Comparison of ENCODE assay signal across 7 cellular contexts in the genomic region with DNA sequence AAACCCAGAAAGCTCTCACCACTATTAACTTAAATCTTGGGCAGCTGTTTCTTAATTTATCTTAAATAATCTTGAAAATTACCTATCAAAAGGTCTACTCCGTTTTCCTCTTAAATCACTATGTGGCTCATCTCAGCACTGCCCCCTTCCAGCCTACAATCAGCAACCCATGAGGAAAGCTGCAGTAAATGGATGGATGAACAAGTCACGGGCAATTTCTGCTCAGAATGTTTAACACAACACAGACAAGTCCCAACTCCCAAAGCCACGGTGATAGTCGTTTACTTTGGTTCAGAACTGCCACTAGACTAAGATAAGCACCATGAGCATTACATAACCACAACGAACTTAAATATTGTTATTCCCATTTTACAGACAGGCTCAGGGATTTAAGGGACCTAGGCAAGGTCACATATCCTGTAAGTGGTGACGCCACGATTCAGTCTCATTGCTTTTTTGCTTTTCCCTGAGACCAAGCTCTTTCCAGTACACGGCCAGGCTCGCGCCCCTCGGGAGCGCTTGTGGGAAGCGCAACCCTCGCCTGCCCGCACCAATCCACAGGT. TPM values are rescaled to one million over a fixed set of nuclear protein-coding genes. Genes with fewer than 3 reads are reported as not detected.
DNase-seq lines count a peak whose midpoint lies in the region; ATAC-seq and TF ChIP-seq lines count a peak whose summit lies in the region.

No MANE protein-coding gene starts in this region.

- no peak overlapping the region for H2BK15ac ChIP-seq in H9 (ENCODE audit: low read depth, low read length)

- no peak overlapping the region for H3K56ac ChIP-seq in H9 (ENCODE audit: insufficient read length, low read depth, low read length)

- no peak overlapping the region for H3T11ph ChIP-seq in H9 (ENCODE audit: low read length)

- peak overlapping the region; percentile 8; the same call in 1 of the 2 replicates for H3K4ac ChIP-seq in H9 (ENCODE audit: low read depth, low read length)

- no peaks in the 10 kb centered on the region for H4K20me1 ChIP-seq in H9 (ENCODE audit: control insufficient read depth, insufficient read depth, insufficient read length)

- no peak overlapping the region for H2BK5ac ChIP-seq in H9 (ENCODE audit: insufficient read length, low read length)

- peak overlapping the region; percentile 16 for H3K18ac ChIP-seq in H9 (ENCODE audit: insufficient read length, low read depth, low read length)

- no peak overlapping the region for H2BK120ac ChIP-seq in H9 (ENCODE audit: low read depth, low read length, poor library complexity, severe bottlenecking)

- H3K4me2 ChIP-seq in H9 (ENCODE audit: insufficient read depth, insufficient read length, low read length) = peak overlapping the region; percentile 94

- no peaks in the 10 kb centered on the region for H3K23me2 ChIP-seq in H9 (ENCODE audit: insufficient read length, low read depth, low read length, poor library complexity, severe bottlenecking)

- H3K36me3 Mint-ChIP-seq in H9 (ENCODE audit: insufficient read depth in 1 of 3, low read depth in 3 of 3) = peaks cover 17 to 32% (median 30%) of the 10 kb centered on the region in 3 experiments
- peaks cover 4% of the 10 kb centered on the region for H3K36me3 Mint-ChIP-seq in endothelial cell (ENCODE audit: low read depth, unreplicated experiment)
- H3K36me3 Mint-ChIP-seq in natural killer cell = no peaks in the 10 kb centered on the region

- no peaks in the 10 kb centered on the region; a peak in 1 of 5 replicates for H3K9me3 Mint-ChIP-seq in H9
- no peaks in the 10 kb centered on the region for H3K9me3 Mint-ChIP-seq in endothelial cell (ENCODE audit: unreplicated experiment)
- no peaks in the 10 kb centered on the region for H3K9me3 Mint-ChIP-seq in natural killer cell

- H3K27ac Mint-ChIP-seq in H9 (peak overlapping the region; percentile 71 to 87 (median 87)), endothelial cell (ENCODE audit: unreplicated experiment) (peak overlapping the region; percentile 91), natural killer cell (peak overlapping the region; percentile 97 to 99)

- H3K9ac ChIP-seq in H9 (ENCODE audit: extremely low read depth, insufficient read length, low read length) = peak overlapping the region; percentile 94

- H3K4me1 Mint-ChIP-seq in H9 (peaks cover 14 to 28% of the 10 kb centered on the region in 2 experiments), endothelial cell (ENCODE audit: unreplicated experiment) (peaks cover 27% of the 10 kb centered on the region), natural killer cell (peaks cover 45 to 54% of the 10 kb centered on the region in 2 donors)

- H3K14ac ChIP-seq in H9 (ENCODE audit: insufficient read depth, low read length) = peak overlapping the region; percentile 55

- H2AFZ ChIP-seq in H9 (ENCODE audit: low read length) = no peak overlapping the region

- H4K5ac ChIP-seq in H9 (ENCODE audit: insufficient read length, low read depth, low read length) = no peak overlapping the region

- no peak overlapping the region for H2BK20ac ChIP-seq in H9 (ENCODE audit: low read depth, low read length, poor library complexity, severe bottlenecking)

- H3K27me3 Mint-ChIP-seq in H9 (ENCODE audit: low read depth) (no peaks in the 10 kb centered on the region; the same call in 1 of the 2 replicates), endothelial cell (ENCODE audit: unreplicated experiment) (peaks cover 16% of the 10 kb centered on the region), natural killer cell (ENCODE audit: low read depth in 2 of 2) (no peaks in the 10 kb centered on the region)

- no peak overlapping the region for H4K8ac ChIP-seq in H9 (replicated peaks; ENCODE audit: insufficient read length, low read depth, low read length)

- peak overlapping the region; percentile 87 to 97 for H3K4me3 Mint-ChIP-seq in H9
- H3K4me3 Mint-ChIP-seq in endothelial cell (ENCODE audit: unreplicated experiment) = peak overlapping the region; percentile 94
- peak overlapping the region; percentile 98 for H3K4me3 Mint-ChIP-seq in natural killer cell

- in situ Hi-C loops in G401 (cut with HindIII; ENCODE audit: low sequenced_read_pairs) = no loop called here

- H3K9me3 ChIP-seq in H9 (ENCODE audit: control insufficient read depth, low read depth, low read length) (no peaks in the 10 kb centered on the region), SJCRH30 (replicated peaks) (no peaks in the 10 kb centered on the region)

- H3K23ac ChIP-seq in H9 (ENCODE audit: insufficient read length, low read depth, low read length) = no peak overlapping the region

- TF ChIP-seq CTCF in H9 (conservative IDR thresholded peaks at IDR 0.05) (0 out of 3 replicates have a peak, but pooled peaks have one; percentile 16), endothelial cell (IDR thresholded peaks at IDR 0.05; ENCODE audit: unreplicated experiment) (no peak), natural killer cell (IDR thresholded peaks at IDR 0.05) (no peak)

- intact Hi-C loops in natural killer cell (cut with micrococcal nuclease) = loop anchor here (1.0 to 10.0 kb wide), 2 partner anchors 24 to 745 kb away; partner anchors contain the start of genes NFX1 and RIGI

- WGBS in H9 (ENCODE audit: extremely low coverage, insufficient read length, low lambda C conversion rate) = no CpG with 5 or more reads among the region's 15 CpGs

- no peaks in the 10 kb centered on the region for H3K79me1 ChIP-seq in H9 (ENCODE audit: insufficient read depth, low read depth, low read length, poor library complexity, severe bottlenecking)

- H4K91ac ChIP-seq in H9 (ENCODE audit: insufficient read length, low read depth, low read length) = no peak overlapping the region

- H3K4me1 ChIP-seq in H9 (ENCODE audit: insufficient read depth, low read length) (no peaks in the 10 kb centered on the region; the same call in 1 of the 2 replicates), SJCRH30 (no peaks in the 10 kb centered on the region; the same call in 1 of the 2 replicates)

- no peak overlapping the region for H2AK5ac ChIP-seq in H9 (ENCODE audit: insufficient read length, low read length)

- peak overlapping the region; percentile 87 for H3K4me3 ChIP-seq in SJCRH30

- H3K27me3 ChIP-seq in H9 (ENCODE audit: insufficient read depth, low read length) = no peaks in the 10 kb centered on the region
- no peaks in the 10 kb centered on the region for H3K27me3 ChIP-seq in SJCRH30

- peaks cover 33% of the 10 kb centered on the region for H3K79me2 ChIP-seq in H9 (ENCODE audit: insufficient read depth, low read length)

- no peaks in the 10 kb centered on the region for H3K36me3 ChIP-seq in SJCRH30

- H3K27ac ChIP-seq in H9 (ENCODE audit: insufficient read length, low read depth, low read length) = peak overlapping the region; percentile 17
- H3K27ac ChIP-seq in SJCRH30 = peak overlapping the region; percentile 93

- H2BK12ac ChIP-seq in H9 (ENCODE audit: insufficient read length, low read depth, low read length) = no peak overlapping the region

- peak; percentile 50 for DNase-seq in G401 (ENCODE audit: low spot score)
- no peak for DNase-seq in H9
- DNase-seq in SJCRH30 = peak in 1 of 2 experiments; percentile 27
- DNase-seq in endothelial cell (ENCODE audit: low spot score) = no peak
- DNase-seq in natural killer cell = no peak
- DNase-seq in COLO668 (lab: John Stamatoyannopoulos, UW; ENCODE audit: unreplicated experiment) = no peak

- ATAC-seq in natural killer cell (no peak), HG03571 (IDR thresholded peaks at IDR 0.05; ENCODE audit: unreplicated experiment) (no peak)

RNA-seq across cellular contexts. Expression of gene SMIM27, which starts 2.0 kb away (rescaled TPM):
- 7.7 and 10.9 TPM in 2 replicates for total RNA-seq in G401 (2014; rRNA removed; shearing (Covaris generic))
- 12.2 and 15.7 TPM in 2 replicates for total RNA-seq in H9 (2021)
- total RNA-seq in SJCRH30 (2014; rRNA removed; shearing (Covaris generic)) = 2.2 and 3.1 TPM in 2 replicates
- total RNA-seq in endothelial cell (ENCODE audit: unreplicated experiment) = 8.0 TPM
- total RNA-seq in natural killer cell = 10 to 100 TPM; 17.7 to 22.8 (median 18.0) TPM

RNA-seq across cellular contexts. Expression of gene TOPORS, which starts 2.3 kb away (rescaled TPM):
- total RNA-seq in G401 (2014; rRNA removed; shearing (Covaris generic)) = 16.7 and 19.6 TPM in 2 replicates
- total RNA-seq in H9 (2021) (30.2 and 31.9 TPM in 2 replicates), endothelial cell (ENCODE audit: unreplicated experiment) (20.7 TPM), natural killer cell (10 to 100 TPM; 27.5 to 30.4 (median 29.8) TPM)
- total RNA-seq in SJCRH30 (2014; rRNA removed; shearing (Covaris generic)) = 29.1 and 32.1 TPM in 2 replicates

RNA-seq across cellular contexts. Expression of gene NDUFB6, which starts 22.8 kb away (rescaled TPM):
- 124 and 133 TPM in 2 replicates for total RNA-seq in G401 (2014; rRNA removed; shearing (Covaris generic))
- 60.2 and 66.4 TPM in 2 replicates for total RNA-seq in H9 (2021)
- total RNA-seq in SJCRH30 (2014; rRNA removed; shearing (Covaris generic)) = 73.1 and 75.1 TPM in 2 replicates
- 36.8 TPM for total RNA-seq in endothelial cell (ENCODE audit: unreplicated experiment)
- 10 to 100 TPM; 12.6 to 14.6 (median 13.3) TPM for total RNA-seq in natural killer cell

RNA-seq across cellular contexts. Expression of gene RIGI, which starts 24.1 kb away (rescaled TPM):
- 4.0 and 6.3 TPM in 2 replicates for total RNA-seq in G401 (2014; rRNA removed; shearing (Covaris generic))
- total RNA-seq in H9 (2021) (4.1 TPM in 2 replicates), endothelial cell (ENCODE audit: unreplicated experiment) (8.4 TPM), natural killer cell (10 to 100 TPM; 13.8 to 21.3 (median 15.7) TPM)
- total RNA-seq in SJCRH30 (2014; rRNA removed; shearing (Covaris generic)) = 4.2 and 4.4 TPM in 2 replicates
